In the genomic region with DNA sequence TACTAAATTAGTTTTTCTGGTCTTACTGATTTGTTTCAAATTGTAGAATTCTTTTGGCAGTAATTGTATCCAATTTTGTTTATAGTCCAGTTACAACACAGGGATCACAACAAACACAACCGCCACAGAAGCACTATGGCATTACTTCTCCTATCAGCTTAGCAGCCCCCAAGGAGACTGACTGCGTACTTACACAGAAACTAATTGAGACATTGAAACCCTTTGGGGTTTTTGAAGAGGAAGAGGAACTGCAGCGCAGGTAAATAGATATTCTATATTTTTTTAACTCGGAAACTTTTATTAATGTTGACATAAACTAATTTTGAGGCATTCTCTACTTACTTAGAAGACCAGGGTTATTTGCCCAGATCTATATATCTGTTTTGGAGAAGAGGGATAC, we compare ENCODE assay signal across 21 cellular contexts. TPM values are rescaled to one million over a fixed set of nuclear protein-coding genes. Genes with fewer than 3 reads are reported as not detected.
DNase-seq lines count a peak whose midpoint lies in the region; ATAC-seq and TF ChIP-seq lines count a peak whose summit lies in the region.
"Had no signal": no experiment of that assay in that cellular context is flagged by ENCODE, and none has a peak within 500 bp of the region (broad histone marks: within the 10 kb centered on the region; RNA-seq: fewer than 3 reads in every experiment).

No MANE protein-coding gene starts in this region.

- TF ChIP-seq CTCF in gastroesophageal sphincter (IDR thresholded peaks at IDR 0.05): no peak

- TF ChIP-seq EP300 in gastroesophageal sphincter (IDR thresholded peaks at IDR 0.05): no peak

- H3K27ac ChIP-seq in gastroesophageal sphincter (no peak overlapping the region), right cardiac atrium (ENCODE audit: low read length) (no peak overlapping the region)
- H3K27ac ChIP-seq: brain microvascular endothelial cell, esophagus squamous epithelium, GM23248, prostate gland, thoracic aorta had no signal

- peaks cover 0 to 45% of the 10 kb centered on the region in 2 donors for H3K36me3 ChIP-seq in gastroesophageal sphincter
- H3K36me3 ChIP-seq: prostate gland had no signal

- whole genome bisulfite sequencing in gastroesophageal sphincter (ENCODE audit: low coverage in 1 of 2), 2 donors: 92 to 94% methylated on average over 4 of the region's 4 CpGs
- WGBS in right cardiac atrium: 84% methylated on average over 4 of the region's 4 CpGs

- H3K27me3 ChIP-seq in gastroesophageal sphincter (no peaks in the 10 kb centered on the region), right cardiac atrium (ENCODE audit: control insufficient read depth, insufficient read depth) (no peaks in the 10 kb centered on the region)
- H3K27me3 ChIP-seq: brain microvascular endothelial cell, esophagus squamous epithelium had no signal

- H3K9me3 ChIP-seq in gastroesophageal sphincter: no peaks in the 10 kb centered on the region
- H3K9me3 ChIP-seq in right cardiac atrium (ENCODE audit: control insufficient read depth, low read length): no peaks in the 10 kb centered on the region
- H3K9me3 ChIP-seq: esophagus squamous epithelium, prostate gland, thoracic aorta had no signal

- TF ChIP-seq POLR2A in gastroesophageal sphincter (IDR thresholded peaks at IDR 0.05): no peak

- DNase-seq in germinal center (ENCODE audit: low spot score) (peak; percentile 21), NCI-H2171 treated with DMSO at 0.1 percent for 48 hours (lab: John Stamatoyannopoulos, UW) (no peak), right cardiac atrium (no peak), NCI-H748 (lab: John Stamatoyannopoulos, UW; ENCODE audit: unreplicated experiment) (no peak)
- DNase-seq: activated CD4-positive, alpha-beta memory T cell treated with anti-CD3 and anti-CD28 coated beads for 36 hours; activated naive CD8-positive, alpha-beta T cell treated with anti-CD3 and anti-CD28 coated beads, Interleukin-2, amount 10 ng/mL, durations not matched to agents 7 days and 5 days; brain microvascular endothelial cell; CD8-positive, alpha-beta memory T cell; DMS79 treated with DMSO at 0.1 percent for 48 hours; esophagus squamous epithelium; GM23248; naive thymus-derived CD8-positive, alpha-beta T cell; NCI-H1694 had no signal

- H3K4me3 ChIP-seq in gastroesophageal sphincter (no peak overlapping the region), right cardiac atrium (ENCODE audit: low read length) (no peak overlapping the region)
- H3K4me3 ChIP-seq: esophagus squamous epithelium, GM23248, lung, prostate gland, smooth muscle cell, thoracic aorta had no signal

- ATAC-seq in GM18502 (IDR thresholded peaks at IDR 0.05; ENCODE audit: poor library complexity, unreplicated experiment) (peak; percentile 61), GM19463 (IDR thresholded peaks at IDR 0.05; ENCODE audit: unreplicated experiment) (peak; percentile 60), HG02885 (IDR thresholded peaks at IDR 0.05; ENCODE audit: poor library complexity, unreplicated experiment) (peak; percentile 78), gastroesophageal sphincter (no peak), right cardiac atrium (no peak)
- ATAC-seq: naive thymus-derived CD8-positive, alpha-beta T cell had no signal

- H3K4me1 ChIP-seq in gastroesophageal sphincter (peaks cover 7 to 51% (median 8%) of the 10 kb centered on the region in 3 donors), right cardiac atrium (ENCODE audit: control insufficient read depth, insufficient read depth, low read length) (peaks cover 1% of the 10 kb centered on the region)
- H3K4me1 ChIP-seq: prostate gland had no signal

- intact Hi-C loops in right cardiac atrium (cut with DNase I): no loop called here

RNA-seq across cellular contexts. Expression of a gene that starts 17.8 kb away (rescaled TPM):
- total RNA-seq in gastroesophageal sphincter: 100 to 1,000 TPM; 111 to 167 (median 134) TPM
- 100 to 1,000 TPM; 124 to 184 (median 168) TPM for total RNA-seq in right cardiac atrium
- polyA plus RNA-seq in right cardiac atrium: 84.7 TPM

Comparison
In these comparisons a context has a peak if more than half of its experiments do, and no peak if none do; other contexts are left out.
1. ATAC-seq: peak in GM18502 (single experiment), GM19463 (single experiment) and HG02885 (single experiment); none in gastroesophageal sphincter (single experiment) and right cardiac atrium (0 of 2).